Comparison of ENCODE assay signal across 1 cellular context in the genomic region with DNA sequence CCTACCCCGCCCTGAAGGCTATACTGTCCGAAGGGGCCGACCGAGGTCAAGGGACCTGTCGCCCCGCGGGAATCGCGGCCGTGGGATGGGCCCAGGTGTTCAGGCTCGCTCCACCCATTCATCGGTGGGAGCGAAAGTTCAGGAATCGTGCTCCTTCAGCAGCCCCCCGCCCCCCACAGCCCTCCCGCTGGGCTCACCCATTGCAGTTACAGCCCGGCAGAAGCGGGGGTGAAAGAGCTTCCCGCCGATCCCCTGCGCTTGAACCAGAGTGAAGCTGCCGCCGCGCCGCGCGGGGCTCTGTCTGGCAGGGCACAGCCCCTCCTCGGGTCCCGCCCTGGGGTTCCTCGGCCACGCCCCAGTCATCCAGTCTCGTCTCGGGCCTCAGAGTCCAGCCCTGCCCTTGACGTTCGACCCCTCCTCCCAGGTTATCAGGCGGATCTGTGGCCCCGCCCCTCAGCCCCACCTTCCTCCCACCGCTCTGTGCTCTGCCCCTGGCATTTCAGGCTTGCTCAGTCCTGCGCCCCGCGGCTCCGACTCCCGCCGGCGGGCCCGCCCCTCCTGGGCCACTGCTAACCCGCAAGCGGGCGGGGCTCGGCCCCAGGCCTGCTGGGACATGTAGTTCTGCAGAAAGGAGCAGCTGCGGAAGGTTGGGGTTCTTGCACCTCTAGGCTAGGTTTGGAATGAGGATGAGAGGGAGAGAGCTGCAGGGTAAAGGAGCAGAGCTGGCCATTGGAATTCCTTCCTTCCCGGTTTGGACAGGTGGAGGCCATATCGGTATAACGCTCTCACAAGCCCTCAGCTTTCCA.
TF ChIP-seq lines count a peak whose summit lies in the region.

A gene (minus strand): TSS at position 303 of the 806 bp plus-strand sequence. CDS start 3,955 bp downstream, outside the sequence.

TF ChIP-seq in HepG2, 621 proteins besides CTCF, POLR2A, EP300 and RAD21 (continued from another document and continues in another):
- TF ChIP-seq, protein P1, sequence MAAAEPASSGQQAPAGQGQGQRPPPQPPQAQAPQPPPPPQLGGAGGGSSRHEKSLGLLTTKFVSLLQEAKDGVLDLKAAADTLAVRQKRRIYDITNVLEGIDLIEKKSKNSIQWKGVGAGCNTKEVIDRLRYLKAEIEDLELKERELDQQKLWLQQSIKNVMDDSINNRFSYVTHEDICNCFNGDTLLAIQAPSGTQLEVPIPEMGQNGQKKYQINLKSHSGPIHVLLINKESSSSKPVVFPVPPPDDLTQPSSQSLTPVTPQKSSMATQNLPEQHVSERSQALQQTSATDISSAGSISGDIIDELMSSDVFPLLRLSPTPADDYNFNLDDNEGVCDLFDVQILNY (CRISPR knock-in tag; conservative IDR thresholded peaks at IDR 0.05), result no peak
- TF ChIP-seq ISL2 (CRISPR knock-in tag; IDR thresholded peaks at IDR 0.05) (peak; percentile 81), SETDB1 (CRISPR knock-in tag; IDR thresholded peaks at IDR 0.05; ENCODE audit: borderline replicate concordance) (no peak), ZBTB38 (CRISPR knock-in tag; IDR thresholded peaks at IDR 0.05) (no peak; the same call in 1 of the 2 replicates), MEIS2 (CRISPR knock-in tag; IDR thresholded peaks at IDR 0.05) (peak; percentile 43; the same call in 1 of the 2 replicates), ZNF615 (CRISPR knock-in tag; IDR thresholded peaks at IDR 0.05; ENCODE audit: borderline replicate concordance) (peak; percentile 76; the same call in 1 of the 2 replicates), ZNF761 (CRISPR knock-in tag; conservative IDR thresholded peaks at IDR 0.05) (peak; percentile 42; the same call in 1 of the 2 replicates), IKZF4 (CRISPR knock-in tag; IDR thresholded peaks at IDR 0.05; ENCODE audit: borderline replicate concordance, low read depth, not compliant biosample characterization) (no peak), ZNF546 (CRISPR knock-in tag; conservative IDR thresholded peaks at IDR 0.05) (no peak; the same call in 1 of the 2 replicates), WIZ (CRISPR knock-in tag; IDR thresholded peaks at IDR 0.05) (no peak), ZNF777 (CRISPR knock-in tag; IDR thresholded peaks at IDR 0.05) (no peak), ZBTB42 (CRISPR knock-in tag; IDR thresholded peaks at IDR 0.05) (no peak), MED1 (CRISPR knock-in tag; IDR thresholded peaks at IDR 0.05) (peak; percentile 75), NKX3-1 (CRISPR knock-in tag; IDR thresholded peaks at IDR 0.05) (no peak; the same call in 1 of the 2 replicates), KDM5A (IDR thresholded peaks at IDR 0.05; ENCODE audit: borderline replicate concordance, low read length) (no peak; the same call in 1 of the 2 replicates), ZKSCAN1 (IDR thresholded peaks at IDR 0.05; ENCODE audit: low read length) (no peak), SAFB2 (CRISPR knock-in tag; IDR thresholded peaks at IDR 0.05; ENCODE audit: borderline replicate concordance, low read depth) (no peak), KMT2A (CRISPR knock-in tag; IDR thresholded peaks at IDR 0.05) (no peak; the same call in 1 of the 2 replicates), RCOR2 (CRISPR knock-in tag; IDR thresholded peaks at IDR 0.05) (no peak), ZEB1 (IDR thresholded peaks at IDR 0.05; ENCODE audit: insufficient replicate concordance, low read depth) (no peak), SNAI1 (CRISPR knock-in tag; IDR thresholded peaks at IDR 0.05; ENCODE audit: borderline replicate concordance) (peak; percentile 96; the same call in 1 of the 2 replicates), MED8 (CRISPR knock-in tag; IDR thresholded peaks at IDR 0.05; ENCODE audit: insufficient replicate concordance) (no peak), FOSL2 (CRISPR knock-in tag; IDR thresholded peaks at IDR 0.05) (0 out of 2 replicates have a peak, but pooled peaks have one; percentile 6), MAZ (IDR thresholded peaks at IDR 0.05; ENCODE audit: borderline replicate concordance, low read depth, low read length) (peak; percentile 88), MAZ (CRISPR knock-in tag; IDR thresholded peaks at IDR 0.05; ENCODE audit: low read depth) (peak; percentile 89), BRCA1 (CRISPR knock-in tag; IDR thresholded peaks at IDR 0.05) (no peak), ZNF772 (CRISPR knock-in tag; IDR thresholded peaks at IDR 0.05) (0 out of 2 replicates have a peak, but pooled peaks have one; percentile 17), PRPF4 (IDR thresholded peaks at IDR 0.05; ENCODE audit: low read depth, low read length, poor library complexity, severe bottlenecking) (no peak), ZNF564 (CRISPR knock-in tag; IDR thresholded peaks at IDR 0.05) (no peak; the same call in 1 of the 2 replicates), ZNF225 (CRISPR knock-in tag; IDR thresholded peaks at IDR 0.05) (no peak), ATF7-NPFF (CRISPR knock-in tag; IDR thresholded peaks at IDR 0.05; ENCODE audit: low read depth) (peak; percentile 23; the same call in 1 of the 2 replicates), ZNF766 (CRISPR knock-in tag; IDR thresholded peaks at IDR 0.05; ENCODE audit: borderline replicate concordance) (no peak), RBAK (CRISPR knock-in tag; IDR thresholded peaks at IDR 0.05) (no peak), CAMTA2 (CRISPR knock-in tag; IDR thresholded peaks at IDR 0.05; ENCODE audit: borderline replicate concordance) (no peak), ZNF547 (CRISPR knock-in tag; IDR thresholded peaks at IDR 0.05) (no peak; the same call in 1 of the 2 replicates), POLR2G (IDR thresholded peaks at IDR 0.05; ENCODE audit: low read depth, low read length) (peak; percentile 90), ZNF652 (CRISPR knock-in tag; IDR thresholded peaks at IDR 0.05; ENCODE audit: borderline replicate concordance, low read depth) (no peak), ZNF253 (CRISPR knock-in tag; IDR thresholded peaks at IDR 0.05; ENCODE audit: borderline replicate concordance) (no peak), DNMT1 (CRISPR knock-in tag; IDR thresholded peaks at IDR 0.05) (no peak), KLF11 (CRISPR knock-in tag; IDR thresholded peaks at IDR 0.05) (no peak), GFI1 (CRISPR knock-in tag; IDR thresholded peaks at IDR 0.05; ENCODE audit: borderline replicate concordance) (peak; percentile 69)
- TF ChIP-seq, protein P2, sequence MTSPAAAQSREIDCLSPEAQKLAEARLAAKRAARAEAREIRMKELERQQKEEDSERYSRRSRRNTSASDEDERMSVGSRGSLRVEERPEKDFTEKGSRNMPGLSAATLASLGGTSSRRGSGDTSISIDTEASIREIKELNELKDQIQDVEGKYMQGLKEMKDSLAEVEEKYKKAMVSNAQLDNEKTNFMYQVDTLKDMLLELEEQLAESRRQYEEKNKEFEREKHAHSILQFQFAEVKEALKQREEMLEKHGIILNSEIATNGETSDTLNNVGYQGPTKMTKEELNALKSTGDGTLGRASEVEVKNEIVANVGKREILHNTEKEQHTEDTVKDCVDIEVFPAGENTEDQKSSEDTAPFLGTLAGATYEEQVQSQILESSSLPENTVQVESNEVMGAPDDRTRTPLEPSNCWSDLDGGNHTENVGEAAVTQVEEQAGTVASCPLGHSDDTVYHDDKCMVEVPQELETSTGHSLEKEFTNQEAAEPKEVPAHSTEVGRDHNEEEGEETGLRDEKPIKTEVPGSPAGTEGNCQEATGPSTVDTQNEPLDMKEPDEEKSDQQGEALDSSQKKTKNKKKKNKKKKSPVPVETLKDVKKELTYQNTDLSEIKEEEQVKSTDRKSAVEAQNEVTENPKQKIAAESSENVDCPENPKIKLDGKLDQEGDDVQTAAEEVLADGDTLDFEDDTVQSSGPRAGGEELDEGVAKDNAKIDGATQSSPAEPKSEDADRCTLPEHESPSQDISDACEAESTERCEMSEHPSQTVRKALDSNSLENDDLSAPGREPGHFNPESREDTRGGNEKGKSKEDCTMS (CRISPR knock-in tag; conservative IDR thresholded peaks at IDR 0.05), result no peak
- TF ChIP-seq, protein P3, sequence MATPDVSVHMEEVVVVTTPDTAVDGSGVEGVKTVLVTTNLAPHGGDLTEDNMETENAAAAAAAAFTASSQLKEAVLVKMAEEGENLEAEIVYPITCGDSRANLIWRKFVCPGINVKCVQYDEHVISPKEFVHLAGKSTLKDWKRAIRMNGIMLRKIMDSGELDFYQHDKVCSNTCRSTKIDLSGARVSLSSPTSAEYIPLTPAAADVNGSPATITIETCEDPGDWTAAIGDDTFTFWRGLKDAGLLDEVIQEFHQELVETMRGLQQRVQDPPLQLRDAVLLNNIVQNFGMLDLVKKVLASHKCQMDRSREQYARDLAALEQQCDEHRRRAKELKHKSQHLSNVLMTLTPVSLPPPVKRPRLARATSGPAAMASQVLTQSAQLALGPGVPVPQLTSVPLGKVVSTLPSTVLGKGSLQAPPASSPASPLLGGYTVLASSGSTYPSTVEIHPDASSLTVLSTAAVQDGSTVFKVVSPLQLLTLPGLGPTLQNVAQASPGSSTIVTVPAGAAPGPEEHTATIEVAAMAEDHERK (CRISPR knock-in tag; IDR thresholded peaks at IDR 0.05; ENCODE audit: low read depth), result peak; percentile 64; the same call in 1 of the 2 replicates
- TF ChIP-seq, protein P4, sequence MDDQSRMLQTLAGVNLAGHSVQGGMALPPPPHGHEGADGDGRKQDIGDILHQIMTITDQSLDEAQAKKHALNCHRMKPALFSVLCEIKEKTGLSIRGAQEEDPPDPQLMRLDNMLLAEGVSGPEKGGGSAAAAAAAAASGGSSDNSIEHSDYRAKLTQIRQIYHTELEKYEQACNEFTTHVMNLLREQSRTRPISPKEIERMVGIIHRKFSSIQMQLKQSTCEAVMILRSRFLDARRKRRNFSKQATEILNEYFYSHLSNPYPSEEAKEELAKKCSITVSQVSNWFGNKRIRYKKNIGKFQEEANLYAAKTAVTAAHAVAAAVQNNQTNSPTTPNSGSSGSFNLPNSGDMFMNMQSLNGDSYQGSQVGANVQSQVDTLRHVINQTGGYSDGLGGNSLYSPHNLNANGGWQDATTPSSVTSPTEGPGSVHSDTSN (CRISPR knock-in tag; IDR thresholded peaks at IDR 0.05; ENCODE audit: borderline replicate concordance), result no peak
- TF ChIP-seq, protein P5, sequence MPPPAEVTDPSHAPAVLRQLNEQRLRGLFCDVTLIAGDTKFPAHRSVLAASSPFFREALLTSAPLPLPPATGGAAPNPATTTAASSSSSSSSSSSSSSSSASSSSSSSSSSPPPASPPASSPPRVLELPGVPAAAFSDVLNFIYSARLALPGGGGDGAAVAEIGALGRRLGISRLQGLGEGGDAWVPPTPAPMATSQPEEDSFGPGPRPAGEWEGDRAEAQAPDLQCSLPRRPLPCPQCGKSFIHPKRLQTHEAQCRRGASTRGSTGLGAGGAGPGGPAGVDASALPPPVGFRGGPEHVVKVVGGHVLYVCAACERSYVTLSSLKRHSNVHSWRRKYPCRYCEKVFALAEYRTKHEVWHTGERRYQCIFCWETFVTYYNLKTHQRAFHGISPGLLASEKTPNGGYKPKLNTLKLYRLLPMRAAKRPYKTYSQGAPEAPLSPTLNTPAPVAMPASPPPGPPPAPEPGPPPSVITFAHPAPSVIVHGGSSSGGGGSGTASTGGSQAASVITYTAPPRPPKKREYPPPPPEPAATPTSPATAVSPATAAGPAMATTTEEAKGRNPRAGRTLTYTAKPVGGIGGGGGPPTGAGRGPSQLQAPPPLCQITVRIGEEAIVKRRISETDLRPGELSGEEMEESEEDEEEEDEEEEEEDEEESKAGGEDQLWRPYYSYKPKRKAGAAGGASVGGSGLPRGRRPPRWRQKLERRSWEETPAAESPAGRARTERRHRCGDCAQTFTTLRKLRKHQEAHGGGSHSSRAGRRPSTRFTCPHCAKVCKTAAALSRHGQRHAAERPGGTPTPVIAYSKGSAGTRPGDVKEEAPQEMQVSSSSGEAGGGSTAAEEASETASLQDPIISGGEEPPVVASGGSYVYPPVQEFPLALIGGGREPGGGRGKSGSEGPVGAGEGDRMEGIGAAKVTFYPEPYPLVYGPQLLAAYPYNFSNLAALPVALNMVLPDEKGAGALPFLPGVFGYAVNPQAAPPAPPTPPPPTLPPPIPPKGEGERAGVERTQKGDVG (CRISPR knock-in tag; IDR thresholded peaks at IDR 0.05; ENCODE audit: borderline replicate concordance), result no peak
- TF ChIP-seq, protein P6, sequence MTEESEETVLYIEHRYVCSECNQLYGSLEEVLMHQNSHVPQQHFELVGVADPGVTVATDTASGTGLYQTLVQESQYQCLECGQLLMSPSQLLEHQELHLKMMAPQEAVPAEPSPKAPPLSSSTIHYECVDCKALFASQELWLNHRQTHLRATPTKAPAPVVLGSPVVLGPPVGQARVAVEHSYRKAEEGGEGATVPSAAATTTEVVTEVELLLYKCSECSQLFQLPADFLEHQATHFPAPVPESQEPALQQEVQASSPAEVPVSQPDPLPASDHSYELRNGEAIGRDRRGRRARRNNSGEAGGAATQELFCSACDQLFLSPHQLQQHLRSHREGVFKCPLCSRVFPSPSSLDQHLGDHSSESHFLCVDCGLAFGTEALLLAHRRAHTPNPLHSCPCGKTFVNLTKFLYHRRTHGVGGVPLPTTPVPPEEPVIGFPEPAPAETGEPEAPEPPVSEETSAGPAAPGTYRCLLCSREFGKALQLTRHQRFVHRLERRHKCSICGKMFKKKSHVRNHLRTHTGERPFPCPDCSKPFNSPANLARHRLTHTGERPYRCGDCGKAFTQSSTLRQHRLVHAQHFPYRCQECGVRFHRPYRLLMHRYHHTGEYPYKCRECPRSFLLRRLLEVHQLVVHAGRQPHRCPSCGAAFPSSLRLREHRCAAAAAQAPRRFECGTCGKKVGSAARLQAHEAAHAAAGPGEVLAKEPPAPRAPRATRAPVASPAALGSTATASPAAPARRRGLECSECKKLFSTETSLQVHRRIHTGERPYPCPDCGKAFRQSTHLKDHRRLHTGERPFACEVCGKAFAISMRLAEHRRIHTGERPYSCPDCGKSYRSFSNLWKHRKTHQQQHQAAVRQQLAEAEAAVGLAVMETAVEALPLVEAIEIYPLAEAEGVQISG (CRISPR knock-in tag; IDR thresholded peaks at IDR 0.05), result peak; percentile 86
- TF ChIP-seq, protein P7, sequence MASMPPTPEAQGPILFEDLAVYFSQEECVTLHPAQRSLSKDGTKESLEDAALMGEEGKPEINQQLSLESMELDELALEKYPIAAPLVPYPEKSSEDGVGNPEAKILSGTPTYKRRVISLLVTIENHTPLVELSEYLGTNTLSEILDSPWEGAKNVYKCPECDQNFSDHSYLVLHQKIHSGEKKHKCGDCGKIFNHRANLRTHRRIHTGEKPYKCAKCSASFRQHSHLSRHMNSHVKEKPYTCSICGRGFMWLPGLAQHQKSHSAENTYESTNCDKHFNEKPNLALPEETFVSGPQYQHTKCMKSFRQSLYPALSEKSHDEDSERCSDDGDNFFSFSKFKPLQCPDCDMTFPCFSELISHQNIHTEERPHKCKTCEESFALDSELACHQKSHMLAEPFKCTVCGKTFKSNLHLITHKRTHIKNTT (CRISPR knock-in tag; IDR thresholded peaks at IDR 0.05), result no peak
- TF ChIP-seq, protein P8, sequence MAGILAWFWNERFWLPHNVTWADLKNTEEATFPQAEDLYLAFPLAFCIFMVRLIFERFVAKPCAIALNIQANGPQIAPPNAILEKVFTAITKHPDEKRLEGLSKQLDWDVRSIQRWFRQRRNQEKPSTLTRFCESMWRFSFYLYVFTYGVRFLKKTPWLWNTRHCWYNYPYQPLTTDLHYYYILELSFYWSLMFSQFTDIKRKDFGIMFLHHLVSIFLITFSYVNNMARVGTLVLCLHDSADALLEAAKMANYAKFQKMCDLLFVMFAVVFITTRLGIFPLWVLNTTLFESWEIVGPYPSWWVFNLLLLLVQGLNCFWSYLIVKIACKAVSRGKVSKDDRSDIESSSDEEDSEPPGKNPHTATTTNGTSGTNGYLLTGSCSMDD (CRISPR knock-in tag; IDR thresholded peaks at IDR 0.05), result no peak
